In the genomic region with DNA sequence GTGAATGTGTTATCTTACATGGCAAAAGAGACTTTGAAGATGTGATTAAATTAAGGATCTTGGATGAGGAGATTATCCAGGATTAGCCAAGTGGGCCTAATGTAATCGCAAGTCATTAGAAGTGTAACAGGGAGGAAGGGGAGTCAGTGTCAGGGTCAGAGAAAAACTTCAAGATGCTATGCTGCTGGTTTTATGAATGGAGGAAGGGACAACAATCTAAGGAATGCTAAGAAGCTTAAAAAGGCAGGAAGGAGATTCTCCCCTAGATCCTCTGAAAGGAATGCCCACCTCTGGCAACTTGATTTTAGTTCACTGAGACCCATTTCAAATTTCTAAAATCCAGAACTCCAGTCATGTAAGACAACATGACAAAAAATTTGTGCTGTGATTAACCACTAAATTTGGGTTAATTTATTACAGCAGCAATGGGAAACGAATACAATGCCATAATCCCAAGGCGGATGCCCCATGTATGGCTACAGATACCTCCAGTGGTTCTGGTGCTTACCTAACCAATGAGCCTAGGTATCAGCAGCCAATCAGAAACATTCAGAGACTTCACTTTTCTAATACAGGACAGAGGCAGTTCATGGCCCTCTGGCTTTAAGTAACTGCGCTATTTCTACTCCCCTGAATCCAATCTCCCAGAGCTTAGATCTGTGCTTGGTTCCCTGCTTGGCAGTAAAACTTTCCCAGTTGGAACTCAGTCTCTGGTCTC, we compare ENCODE assay signal across 1 cellular context.
TF ChIP-seq lines count a peak whose summit lies in the region.

No MANE protein-coding gene starts in this region.

TF ChIP-seq in H1, 55 proteins besides CTCF, POLR2A, EP300 and RAD21:
- TF ChIP-seq HDAC2 (IDR thresholded peaks at IDR 0.05; ENCODE audit: borderline replicate concordance in 1 of 2, low read depth in 2 of 2, low read length in 2 of 2) (0 out of 4 replicates have a peak, but pooled peaks of 1 of the 2 experiments have one; percentile 29), TEAD4 (IDR thresholded peaks at IDR 0.05; ENCODE audit: low read depth, low read length) (0 out of 2 replicates have a peak, but pooled peaks have one; percentile 36), CBX8 (IDR thresholded peaks at IDR 0.05; ENCODE audit: borderline replicate concordance, low read depth, low read length) (no peak)
